ENCODE assay signal across 1 cellular context in the genomic region with DNA sequence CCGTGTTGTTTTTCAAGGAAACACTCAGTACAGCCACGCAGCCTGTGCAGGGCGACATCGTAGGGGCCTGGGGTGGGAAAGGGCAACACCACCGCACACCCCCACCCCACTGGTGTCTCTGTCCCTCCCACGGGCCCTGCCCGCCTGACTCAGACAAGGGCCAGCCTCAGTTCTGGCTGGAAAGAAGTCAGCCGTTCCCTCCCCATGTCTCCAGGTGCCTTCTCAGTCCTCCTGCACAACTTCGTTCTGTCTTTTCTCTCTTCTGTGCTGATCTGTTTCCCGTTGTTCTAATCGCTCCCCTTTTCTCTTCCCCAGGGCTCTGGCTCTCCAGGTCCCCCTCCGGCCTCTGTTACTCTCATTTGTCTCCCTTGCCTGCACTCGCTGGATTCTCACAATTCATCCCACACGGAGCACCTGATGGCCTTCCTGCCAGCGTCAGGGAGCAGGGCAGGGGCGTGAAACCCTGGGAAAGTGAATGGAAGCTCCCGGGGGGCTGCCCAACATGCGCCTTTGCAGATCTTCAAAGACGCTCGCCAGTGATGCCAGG.
TF ChIP-seq lines count a peak whose summit lies in the region.

No MANE protein-coding gene starts in this region.

TF ChIP-seq in GM23338, 12 proteins besides CTCF, POLR2A, EP300 and RAD21:
- TF ChIP-seq, protein P1, sequence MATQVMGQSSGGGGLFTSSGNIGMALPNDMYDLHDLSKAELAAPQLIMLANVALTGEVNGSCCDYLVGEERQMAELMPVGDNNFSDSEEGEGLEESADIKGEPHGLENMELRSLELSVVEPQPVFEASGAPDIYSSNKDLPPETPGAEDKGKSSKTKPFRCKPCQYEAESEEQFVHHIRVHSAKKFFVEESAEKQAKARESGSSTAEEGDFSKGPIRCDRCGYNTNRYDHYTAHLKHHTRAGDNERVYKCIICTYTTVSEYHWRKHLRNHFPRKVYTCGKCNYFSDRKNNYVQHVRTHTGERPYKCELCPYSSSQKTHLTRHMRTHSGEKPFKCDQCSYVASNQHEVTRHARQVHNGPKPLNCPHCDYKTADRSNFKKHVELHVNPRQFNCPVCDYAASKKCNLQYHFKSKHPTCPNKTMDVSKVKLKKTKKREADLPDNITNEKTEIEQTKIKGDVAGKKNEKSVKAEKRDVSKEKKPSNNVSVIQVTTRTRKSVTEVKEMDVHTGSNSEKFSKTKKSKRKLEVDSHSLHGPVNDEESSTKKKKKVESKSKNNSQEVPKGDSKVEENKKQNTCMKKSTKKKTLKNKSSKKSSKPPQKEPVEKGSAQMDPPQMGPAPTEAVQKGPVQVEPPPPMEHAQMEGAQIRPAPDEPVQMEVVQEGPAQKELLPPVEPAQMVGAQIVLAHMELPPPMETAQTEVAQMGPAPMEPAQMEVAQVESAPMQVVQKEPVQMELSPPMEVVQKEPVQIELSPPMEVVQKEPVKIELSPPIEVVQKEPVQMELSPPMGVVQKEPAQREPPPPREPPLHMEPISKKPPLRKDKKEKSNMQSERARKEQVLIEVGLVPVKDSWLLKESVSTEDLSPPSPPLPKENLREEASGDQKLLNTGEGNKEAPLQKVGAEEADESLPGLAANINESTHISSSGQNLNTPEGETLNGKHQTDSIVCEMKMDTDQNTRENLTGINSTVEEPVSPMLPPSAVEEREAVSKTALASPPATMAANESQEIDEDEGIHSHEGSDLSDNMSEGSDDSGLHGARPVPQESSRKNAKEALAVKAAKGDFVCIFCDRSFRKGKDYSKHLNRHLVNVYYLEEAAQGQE (IDR thresholded peaks at IDR 0.05; ENCODE audit: unreplicated experiment), result no peak
- TF ChIP-seq, protein P2, sequence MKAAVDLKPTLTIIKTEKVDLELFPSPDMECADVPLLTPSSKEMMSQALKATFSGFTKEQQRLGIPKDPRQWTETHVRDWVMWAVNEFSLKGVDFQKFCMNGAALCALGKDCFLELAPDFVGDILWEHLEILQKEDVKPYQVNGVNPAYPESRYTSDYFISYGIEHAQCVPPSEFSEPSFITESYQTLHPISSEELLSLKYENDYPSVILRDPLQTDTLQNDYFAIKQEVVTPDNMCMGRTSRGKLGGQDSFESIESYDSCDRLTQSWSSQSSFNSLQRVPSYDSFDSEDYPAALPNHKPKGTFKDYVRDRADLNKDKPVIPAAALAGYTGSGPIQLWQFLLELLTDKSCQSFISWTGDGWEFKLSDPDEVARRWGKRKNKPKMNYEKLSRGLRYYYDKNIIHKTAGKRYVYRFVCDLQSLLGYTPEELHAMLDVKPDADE (IDR thresholded peaks at IDR 0.05), result no peak
- TF ChIP-seq ZNF114 (CRISPR knock-in tag; IDR thresholded peaks at IDR 0.05), result no peak
- TF ChIP-seq JUNB (IDR thresholded peaks at IDR 0.05; ENCODE audit: unreplicated experiment), result no peak
- no peak for TF ChIP-seq POLR2AphosphoS5 (IDR thresholded peaks at IDR 0.05; ENCODE audit: low read depth)
- TF ChIP-seq, protein P3, sequence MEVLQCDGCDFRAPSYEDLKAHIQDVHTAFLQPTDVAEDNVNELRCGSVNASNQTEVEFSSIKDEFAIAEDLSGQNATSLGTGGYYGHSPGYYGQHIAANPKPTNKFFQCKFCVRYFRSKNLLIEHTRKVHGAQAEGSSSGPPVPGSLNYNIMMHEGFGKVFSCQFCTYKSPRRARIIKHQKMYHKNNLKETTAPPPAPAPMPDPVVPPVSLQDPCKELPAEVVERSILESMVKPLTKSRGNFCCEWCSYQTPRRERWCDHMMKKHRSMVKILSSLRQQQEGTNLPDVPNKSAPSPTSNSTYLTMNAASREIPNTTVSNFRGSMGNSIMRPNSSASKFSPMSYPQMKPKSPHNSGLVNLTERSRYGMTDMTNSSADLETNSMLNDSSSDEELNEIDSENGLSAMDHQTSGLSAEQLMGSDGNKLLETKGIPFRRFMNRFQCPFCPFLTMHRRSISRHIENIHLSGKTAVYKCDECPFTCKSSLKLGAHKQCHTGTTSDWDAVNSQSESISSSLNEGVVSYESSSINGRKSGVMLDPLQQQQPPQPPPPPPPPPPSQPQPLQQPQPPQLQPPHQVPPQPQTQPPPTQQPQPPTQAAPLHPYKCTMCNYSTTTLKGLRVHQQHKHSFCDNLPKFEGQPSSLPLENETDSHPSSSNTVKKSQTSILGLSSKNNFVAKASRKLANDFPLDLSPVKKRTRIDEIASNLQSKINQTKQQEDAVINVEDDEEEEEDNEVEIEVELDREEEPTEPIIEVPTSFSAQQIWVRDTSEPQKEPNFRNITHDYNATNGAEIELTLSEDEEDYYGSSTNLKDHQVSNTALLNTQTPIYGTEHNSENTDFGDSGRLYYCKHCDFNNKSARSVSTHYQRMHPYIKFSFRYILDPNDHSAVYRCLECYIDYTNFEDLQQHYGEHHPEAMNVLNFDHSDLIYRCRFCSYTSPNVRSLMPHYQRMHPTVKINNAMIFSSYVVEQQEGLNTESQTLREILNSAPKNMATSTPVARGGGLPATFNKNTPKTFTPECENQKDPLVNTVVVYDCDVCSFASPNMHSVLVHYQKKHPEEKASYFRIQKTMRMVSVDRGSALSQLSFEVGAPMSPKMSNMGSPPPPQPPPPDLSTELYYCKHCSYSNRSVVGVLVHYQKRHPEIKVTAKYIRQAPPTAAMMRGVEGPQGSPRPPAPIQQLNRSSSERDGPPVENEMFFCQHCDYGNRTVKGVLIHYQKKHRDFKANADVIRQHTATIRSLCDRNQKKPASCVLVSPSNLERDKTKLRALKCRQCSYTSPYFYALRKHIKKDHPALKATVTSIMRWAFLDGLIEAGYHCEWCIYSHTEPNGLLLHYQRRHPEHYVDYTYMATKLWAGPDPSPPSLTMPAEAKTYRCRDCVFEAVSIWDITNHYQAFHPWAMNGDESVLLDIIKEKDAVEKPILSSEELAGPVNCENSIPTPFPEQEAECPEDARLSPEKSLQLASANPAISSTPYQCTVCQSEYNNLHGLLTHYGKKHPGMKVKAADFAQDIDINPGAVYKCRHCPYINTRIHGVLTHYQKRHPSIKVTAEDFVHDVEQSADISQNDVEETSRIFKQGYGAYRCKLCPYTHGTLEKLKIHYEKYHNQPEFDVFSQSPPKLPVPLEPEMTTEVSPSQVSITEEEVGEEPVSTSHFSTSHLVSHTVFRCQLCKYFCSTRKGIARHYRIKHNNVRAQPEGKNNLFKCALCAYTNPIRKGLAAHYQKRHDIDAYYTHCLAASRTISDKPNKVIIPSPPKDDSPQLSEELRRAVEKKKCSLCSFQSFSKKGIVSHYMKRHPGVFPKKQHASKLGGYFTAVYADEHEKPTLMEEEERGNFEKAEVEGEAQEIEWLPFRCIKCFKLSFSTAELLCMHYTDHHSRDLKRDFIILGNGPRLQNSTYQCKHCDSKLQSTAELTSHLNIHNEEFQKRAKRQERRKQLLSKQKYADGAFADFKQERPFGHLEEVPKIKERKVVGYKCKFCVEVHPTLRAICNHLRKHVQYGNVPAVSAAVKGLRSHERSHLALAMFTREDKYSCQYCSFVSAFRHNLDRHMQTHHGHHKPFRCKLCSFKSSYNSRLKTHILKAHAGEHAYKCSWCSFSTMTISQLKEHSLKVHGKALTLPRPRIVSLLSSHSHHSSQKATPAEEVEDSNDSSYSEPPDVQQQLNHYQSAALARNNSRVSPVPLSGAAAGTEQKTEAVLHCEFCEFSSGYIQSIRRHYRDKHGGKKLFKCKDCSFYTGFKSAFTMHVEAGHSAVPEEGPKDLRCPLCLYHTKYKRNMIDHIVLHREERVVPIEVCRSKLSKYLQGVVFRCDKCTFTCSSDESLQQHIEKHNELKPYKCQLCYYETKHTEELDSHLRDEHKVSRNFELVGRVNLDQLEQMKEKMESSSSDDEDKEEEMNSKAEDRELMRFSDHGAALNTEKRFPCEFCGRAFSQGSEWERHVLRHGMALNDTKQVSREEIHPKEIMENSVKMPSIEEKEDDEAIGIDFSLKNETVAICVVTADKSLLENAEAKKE (CRISPR knock-in tag; IDR thresholded peaks at IDR 0.05), result no peak
- no peak for TF ChIP-seq STAT1 (IDR thresholded peaks at IDR 0.05; ENCODE audit: unreplicated experiment)
- TF ChIP-seq CREB1 (CRISPR knock-in tag; IDR thresholded peaks at IDR 0.05; ENCODE audit: low read depth), result no peak
- no peak for TF ChIP-seq NANOG (IDR thresholded peaks at IDR 0.05; ENCODE audit: borderline replicate concordance)
- TF ChIP-seq EZH2 (IDR thresholded peaks at IDR 0.05; ENCODE audit: low read depth, unreplicated experiment), result no peak
- TF ChIP-seq EZH2phosphoT487 (IDR thresholded peaks at IDR 0.05; ENCODE audit: unreplicated experiment), result no peak
- TF ChIP-seq ZNF331 (CRISPR knock-in tag; IDR thresholded peaks at IDR 0.05; ENCODE audit: low read depth), result no peak
TF ChIP-seq in GM23338: peak in this region for 0.
